In genomic region chr20:58210398-58210747, GRCh38 we compare ENCODE assay signal across 18 cellular contexts. TPM values are rescaled to one million over a fixed set of nuclear protein-coding genes. Genes with fewer than 3 reads are reported as not detected.
DNase-seq lines count a peak whose midpoint lies in the region; ATAC-seq, FAIRE-seq and TF ChIP-seq lines count a peak whose summit lies in the region.
"Had no signal": no experiment of that assay in that cellular context is flagged by ENCODE, and none has a peak within 500 bp of the region (broad histone marks: within the 10 kb centered on the region; RNA-seq: fewer than 3 reads in every experiment).

No MANE protein-coding gene starts in this region.

- no peak for TF ChIP-seq POLR2A in K562 (conservative IDR thresholded peaks at IDR 0.05)
- no peak for TF ChIP-seq POLR2A in testis (IDR thresholded peaks at IDR 0.05)

- H3K4me3 Mint-ChIP-seq in GM23338: no peak overlapping the region
- H3K4me3 Mint-ChIP-seq: CD4-positive, alpha-beta T cell; HFFc6 had no signal

- H3K79me2 ChIP-seq in GM23338 (replicated peaks; ENCODE audit: insufficient read depth) (no peaks in the 10 kb centered on the region), OCI-LY3 (ENCODE audit: low read length) (no peaks in the 10 kb centered on the region), K562 (ENCODE audit: control insufficient read depth, insufficient read depth, low read length) (no peaks in the 10 kb centered on the region)

- CTCF ChIA-PET in K562 (lab: Yijun Ruan, JAX; ENCODE audit: low intra/inter-chr PET ratio): interaction anchor here (0.7 to 5.1 kb wide), 13 partner anchors 17 to 1012 kb away, joined by 3 to 59 read pairs (median 5); no protein-coding TSS in a partner anchor

- H2AFZ ChIP-seq in GM23338 (peak overlapping the region; percentile 93), OCI-LY3 (ENCODE audit: low read depth, low read length) (no peak overlapping the region), K562 (ENCODE audit: low read depth, low read length) (no peak overlapping the region)

- no peaks in the 10 kb centered on the region for H3K9me3 ChIP-seq in OCI-LY3 (ENCODE audit: insufficient read depth, low read length)
- no peaks in the 10 kb centered on the region for H3K9me3 ChIP-seq in K562 (replicated peaks; ENCODE audit: control insufficient read depth, insufficient read depth, low read depth, low read length)
- H3K9me3 ChIP-seq in testis: no peaks in the 10 kb centered on the region
- H3K9me3 ChIP-seq: Caco-2 had no signal

- no peak overlapping the region for H3K4me3 ChIP-seq in GM23338
- H3K4me3 ChIP-seq in OCI-LY3 (ENCODE audit: low read length): no peak overlapping the region
- H3K4me3 ChIP-seq in K562: no peak overlapping the region
- peak overlapping the region in 1 of 2 donors; percentile 9 for H3K4me3 ChIP-seq in testis

- peaks cover 2% of the 10 kb centered on the region for H3K27me3 Mint-ChIP-seq in GM23338 (ENCODE audit: insufficient read depth, low read depth, poor library complexity)

- H3K4me1 ChIP-seq in GM23338 (ENCODE audit: insufficient read depth): no peaks in the 10 kb centered on the region
- H3K4me1 ChIP-seq in OCI-LY3 (ENCODE audit: low read length): 0 out of 2 replicates have a peak, but pooled peaks cover 6% of the 10 kb centered on the region
- peaks cover 0 to 6% of the 10 kb centered on the region in 2 experiments; a peak in 1 of 5 replicates for H3K4me1 ChIP-seq in K562 (replicated peaks in 1 of 2; ENCODE audit: control insufficient read depth in 2 of 2, insufficient read depth in 2 of 2, low read length in 2 of 2)
- no peaks in the 10 kb centered on the region for H3K4me1 ChIP-seq in testis
- H3K4me1 ChIP-seq: Caco-2 had no signal

- in situ Hi-C loops in K562 (cut with MboI): loop anchor here (25.0 kb wide), 2 partner anchors 598 to 823 kb away; partner anchors contain the start of genes RBM38 and ZBP1

- H3K36me3 ChIP-seq in GM23338 (ENCODE audit: insufficient read depth): no peaks in the 10 kb centered on the region
- H3K36me3 ChIP-seq in OCI-LY3 (replicated peaks; ENCODE audit: low read depth, low read length): no peaks in the 10 kb centered on the region
- no peaks in the 10 kb centered on the region for H3K36me3 ChIP-seq in K562 (ENCODE audit: control insufficient read depth, insufficient read depth, low read length)
- no peaks in the 10 kb centered on the region for H3K36me3 ChIP-seq in testis (ENCODE audit: low read depth, missing control alignments)

- no peak for TF ChIP-seq RAD21 in K562 (CRISPR knock-in tag; conservative IDR thresholded peaks at IDR 0.05 in 1 of 2, IDR thresholded peaks at IDR 0.05 in 1 of 2)

- H3K27ac ChIP-seq in GM23338 (ENCODE audit: low read depth) (no peak overlapping the region), OCI-LY3 (ENCODE audit: low read length) (no peak overlapping the region), K562 (ENCODE audit: extremely low read depth, low read depth, low read length) (no peak overlapping the region), testis (no peak overlapping the region)
- H3K27ac ChIP-seq: C4-2B, KMS-11 had no signal

- intact Hi-C loops in K562 (cut with micrococcal nuclease): loop anchor here (1.0 to 2.0 kb wide), 2 partner anchors 614 to 684 kb away; no protein-coding TSS in a partner anchor
- intact Hi-C loops in testis (cut with DNase I; ENCODE audit: low total_unique reads): no loop called here

- H3K9ac ChIP-seq in OCI-LY3 (ENCODE audit: low read length): no peak overlapping the region
- no peak overlapping the region for H3K9ac ChIP-seq in K562 (ENCODE audit: insufficient read depth in 1 of 2, low read depth in 2 of 2, low read length in 2 of 2)

- H3K9me1 ChIP-seq in K562 (ENCODE audit: control insufficient read depth, insufficient read depth, low read length): no peaks in the 10 kb centered on the region

- ATAC-seq in GM23338: no peak
- ATAC-seq in K562: no peak
- ATAC-seq in GM21360 (IDR thresholded peaks at IDR 0.05; ENCODE audit: unreplicated experiment): no peak
- no peak for ATAC-seq in HG03571 (IDR thresholded peaks at IDR 0.05; ENCODE audit: unreplicated experiment)

- H3K36me3 Mint-ChIP-seq in GM23338 (ENCODE audit: low read depth): no peaks in the 10 kb centered on the region; the same call in 2 of the 3 replicates

- TF ChIP-seq CTCF in D721Med (IDR thresholded peaks at IDR 0.05; ENCODE audit: insufficient read depth, missing control alignments) (peak; percentile 0), GM23338 (conservative IDR thresholded peaks at IDR 0.05; ENCODE audit: low read depth in 2 of 2) (no peak), OCI-LY3 (IDR thresholded peaks at IDR 0.05; ENCODE audit: low read depth, low read length) (no peak), K562 (IDR thresholded peaks at IDR 0.05 in 2 of 3, conservative IDR thresholded peaks at IDR 0.05 in 1 of 3; ENCODE audit: insufficient read depth in 2 of 3, low read depth in 1 of 3, low read length in 3 of 3) (no peak), testis (IDR thresholded peaks at IDR 0.05) (no peak)

- H3K4me1 Mint-ChIP-seq in GM23338: peaks cover 2% of the 10 kb centered on the region; the same call in 1 of the 3 replicates

- no peaks in the 10 kb centered on the region for H3K9me3 Mint-ChIP-seq in GM23338
- H3K9me3 Mint-ChIP-seq: CD4-positive, alpha-beta T cell; HFFc6 had no signal

- FAIRE-seq in D721Med (lab: Jason Lieb, UNC) (no peak), K562 (lab: Jason Lieb, UNC) (no peak)
- FAIRE-seq: A204.1, H54 had no signal

- no peak for TF ChIP-seq EP300 in K562 (IDR thresholded peaks at IDR 0.05; ENCODE audit: low read length)

- H3K9me2 ChIP-seq in GM23338 (ENCODE audit: insufficient read depth): no peaks in the 10 kb centered on the region

- WGBS in K562 (ENCODE audit: insufficient coverage, low coverage, missing lambda C conversion rate): 5% methylated on average over 7 of the region's 7 CpGs
- WGBS in testis, 2 donors: 58 to 65% methylated on average over 7 of the region's 7 CpGs

- H4K20me1 ChIP-seq in GM23338 (replicated peaks; ENCODE audit: insufficient read depth): no peaks in the 10 kb centered on the region
- H4K20me1 ChIP-seq in OCI-LY3 (ENCODE audit: insufficient read depth, low read length): no peaks in the 10 kb centered on the region
- peaks cover under 1% of the 10 kb centered on the region; the same call in 1 of the 2 replicates for H4K20me1 ChIP-seq in K562 (replicated peaks; ENCODE audit: control insufficient read depth, insufficient read depth, low read length)

- POLR2A ChIA-PET in K562 (lab: Yijun Ruan, JAX): interaction anchor here (0.5 to 0.7 kb wide), 4 partner anchors 213 to 608 kb away, joined by 3 to 4 read pairs (median 3); no protein-coding TSS in a partner anchor

- no peak overlapping the region for H3K27ac Mint-ChIP-seq in GM23338

- H3K27me3 ChIP-seq in GM23338 (ENCODE audit: insufficient read depth) (no peaks in the 10 kb centered on the region), OCI-LY3 (ENCODE audit: low read depth, low read length) (peaks cover 46% of the 10 kb centered on the region), K562 (ENCODE audit: control insufficient read depth in 2 of 2, insufficient read depth in 2 of 2, low read length in 2 of 2) (peaks cover 29 to 62% of the 10 kb centered on the region in 2 experiments), testis (no peaks in the 10 kb centered on the region)

- H3F3A ChIP-seq in GM23338 (replicated peaks; ENCODE audit: low read depth): 0 out of 2 replicates have a peak, but pooled peaks cover 9% of the 10 kb centered on the region

- no peak for DNase-seq in D721Med (ENCODE audit: insufficient read length, low spot score)
- DNase-seq in GM23338 (ENCODE audit: low spot score): no peak
- no peak for DNase-seq in K562 (ENCODE audit: extremely low read depth in 1 of 4, low spot score in 3 of 4)
- no peak for DNase-seq in stimulated activated naive CD4-positive, alpha-beta T cell treated with Interleukin-2 at 50 U/mL for 16 hours (lab: John Stamatoyannopoulos, UW)
- DNase-seq in testis: no peak
- DNase-seq: DMS79 had no signal

- no TSS peak for BruUV-seq in K562 (replicated peaks; lab: Mats Ljungman, UMichigan)

- no peak overlapping the region; the same call in 1 of the 2 replicates for H3K4me2 ChIP-seq in GM23338
- peak overlapping the region; percentile 46 for H3K4me2 ChIP-seq in OCI-LY3 (ENCODE audit: low read length)
- no peak overlapping the region for H3K4me2 ChIP-seq in K562 (ENCODE audit: insufficient read depth, low read length)

TF ChIP-seq in K562, 482 proteins besides CTCF, POLR2A, EP300 and RAD21:
- TF ChIP-seq KLF13 (tag; IDR thresholded peaks at IDR 0.05; ENCODE audit: borderline replicate concordance, low read depth): no peak
- no peak for TF ChIP-seq NFATC3 (IDR thresholded peaks at IDR 0.05)
- no peak for TF ChIP-seq U2AF1 (optimal IDR thresholded peaks at IDR 0.05; ENCODE audit: low read depth, low read length)
- TF ChIP-seq RBM25 (IDR thresholded peaks at IDR 0.05; ENCODE audit: low read depth, low read length, severe bottlenecking): peak; percentile 46
- no peak for TF ChIP-seq FIP1L1 (IDR thresholded peaks at IDR 0.05; ENCODE audit: low read depth, low read length, poor library complexity, severe bottlenecking)

RNA-seq across cellular contexts. Expression of gene ANKRD60, which starts 18.1 kb away (rescaled TPM):
- total RNA-seq in GM23338 (2014; rRNA removed; shearing (Covaris generic)): not detected in 2 replicates
- not detected in 2 replicates for polyA plus RNA-seq in GM23338 (2016; fragmentation: Nextera tagmentation; extraction: Ambion mirVana)
- total RNA-seq in K562 (2011; cell fraction: chromatin; rRNA removed; ENCODE audit: low replicate concordance): not detected in 2 replicates
- total RNA-seq in K562 (2011; cell fraction: nucleolus; rRNA removed): not detected in 2 replicates
- not detected in 2 replicates for total RNA-seq in K562 (2011; cell fraction: nucleoplasm; rRNA removed)
- total RNA-seq in K562 (2014; rRNA removed): not detected in 2 replicates
- not detected in 2 replicates for total RNA-seq in K562 (2014; rRNA removed; fragmentation: Illumina TruSeq; extraction: Trizol)
- not detected in 2 replicates for total RNA-seq in K562 (2015; rRNA removed; fragmentation: Illumina TruSeq; extraction: Trizol)
- total RNA-seq in K562 (2021): not detected in 2 replicates
- polyA plus RNA-seq in K562 (2011; rRNA removed): not detected in 2 replicates
- not detected in 2 replicates for polyA plus RNA-seq in K562 (2011; cell fraction: cytosol; rRNA removed)
- not detected in 2 replicates for polyA plus RNA-seq in K562 (2011; cell fraction: nucleus; rRNA removed)
- not detected in 2 replicates for polyA plus RNA-seq in K562 (2012)
- polyA plus RNA-seq in K562 (2014; fragmentation: Illumina TruSeq; extraction: Trizol): not detected in 2 replicates
- polyA plus RNA-seq in K562 (2014; fragmentation: Nextera tagmentation; extraction: Ambion mirVana): not detected
- polyA plus RNA-seq in K562 (2014; rRNA removed): not detected in 2 replicates
- not detected in 2 replicates for polyA minus RNA-seq in K562 (2011; rRNA and poly(A)+ RNA removed)
- polyA minus RNA-seq in K562 (2011; cell fraction: cytosol; rRNA and poly(A)+ RNA removed): not detected in 2 replicates
- not detected in 2 replicates for polyA minus RNA-seq in K562 (2011; cell fraction: nucleus; rRNA and poly(A)+ RNA removed)
- 1 to 10 TPM; 3.0 to 8.0 TPM for total RNA-seq in testis
- polyA plus RNA-seq in testis (ENCODE audit: insufficient read depth, low read depth, low replicate concordance): 7.7 TPM
- total RNA-seq: Caco-2; CD4-positive, alpha-beta T cell; Daoy; HFFc6 had no signal
- polyA plus RNA-seq: BJ had no signal
